19 cellular contexts compared by ENCODE assay signal in genomic region chr5:135348920-135349319, GRCh38.
"Had no signal": no experiment of that assay in that cellular context is flagged by ENCODE, and none has a peak within 500 bp of the region (broad histone marks: within the 10 kb centered on the region; RNA-seq: fewer than 3 reads in every experiment).

No MANE protein-coding gene starts in this region.

- DNase-seq: activated CD4-positive, alpha-beta T cell treated with anti-CD3 and anti-CD28 coated beads, Interleukin-2, amount 50 U/mL, for 4 hours; activated gamma-delta T cell; activated T-cell treated with anti-CD3 and anti-CD28 coated beads, Interleukin-2, amount 50 U/mL, for 72 hours; amniotic stem cell; effector CD8-positive, alpha-beta T cell; midbrain; nucleus accumbens; stimulated activated CD4-positive, alpha-beta T cell treated with anti-CD3 and anti-CD28 coated beads, Interleukin-4, amount 100 ng/mL, for 24 hours; SW 1271; T-helper 2 cell; upper lobe of right lung had no signal

- H3K27ac Mint-ChIP-seq: activated naive CD8-positive, alpha-beta T cell; activated T-cell treated with anti-CD3 and anti-CD28 coated beads, Interleukin-2, amount 50 U/mL, for 72 hours; nephron; progenitor cell of endocrine pancreas; stimulated activated effector memory CD8-positive, alpha-beta T cell treated with anti-CD3 and anti-CD28 coated beads, Interleukin-12 subunit alpha, Interleukin-12 subunit beta, amount 100 ng/mL, for 72 hours had no signal

- H3K27ac ChIP-seq: skin epidermis, upper lobe of right lung had no signal

- H3K4me3 ChIP-seq: lung, skin epidermis, upper lobe of right lung had no signal

- H3K9me3 ChIP-seq: upper lobe of right lung had no signal

- H3K9me3 Mint-ChIP-seq: activated T-cell treated with anti-CD3 and anti-CD28 coated beads, Interleukin-2, amount 50 U/mL, for 72 hours; nephron; stimulated activated effector memory CD8-positive, alpha-beta T cell treated with anti-CD3 and anti-CD28 coated beads, Interleukin-12 subunit alpha, Interleukin-12 subunit beta, amount 100 ng/mL, for 72 hours had no signal

- H3K4me3 Mint-ChIP-seq: activated naive CD8-positive, alpha-beta T cell; activated T-cell treated with anti-CD3 and anti-CD28 coated beads, Interleukin-2, amount 50 U/mL, for 72 hours; nephron; stimulated activated effector memory CD8-positive, alpha-beta T cell treated with anti-CD3 and anti-CD28 coated beads, Interleukin-12 subunit alpha, Interleukin-12 subunit beta, amount 100 ng/mL, for 72 hours had no signal

- H3K27me3 Mint-ChIP-seq: activated naive CD8-positive, alpha-beta T cell; progenitor cell of endocrine pancreas had no signal

- ATAC-seq: activated T-cell treated with anti-CD3 and anti-CD28 coated beads, Interleukin-2, amount 50 U/mL, for 72 hours; esophagus mucosa; left colon; stimulated activated effector memory CD8-positive, alpha-beta T cell treated with anti-CD3 and anti-CD28 coated beads, Interleukin-12 subunit alpha, Interleukin-12 subunit beta, amount 100 ng/mL, for 72 hours; upper lobe of right lung had no signal

- H3K27me3 ChIP-seq: upper lobe of right lung had no signal

- H3K4me1 Mint-ChIP-seq: stimulated activated effector memory CD8-positive, alpha-beta T cell treated with anti-CD3 and anti-CD28 coated beads, Interleukin-12 subunit alpha, Interleukin-12 subunit beta, amount 100 ng/mL, for 72 hours had no signal
